ENCODE assay signal across 10 cellular contexts in genomic region chr17:13562271-13562800, GRCh38. TPM values are rescaled to one million over a fixed set of nuclear protein-coding genes. Genes with fewer than 3 reads are reported as not detected.
A peak's percentile ranks its signal among the peaks of the same experiment; 100 is the strongest.
DNase-seq lines count a peak whose midpoint lies in the region; ATAC-seq and TF ChIP-seq lines count a peak whose summit lies in the region.
"Had no signal": no experiment of that assay in that cellular context is flagged by ENCODE, and none has a peak within 500 bp of the region (broad histone marks: within the 10 kb centered on the region; RNA-seq: fewer than 3 reads in every experiment).

No MANE protein-coding gene starts in this region.

- ATAC-seq in PC-3 = peak; percentile 59
- no peak for ATAC-seq in HG03097 (IDR thresholded peaks at IDR 0.05; ENCODE audit: low FRiP score, unreplicated experiment)
- no peak for ATAC-seq in GM21619 (IDR thresholded peaks at IDR 0.05; ENCODE audit: unreplicated experiment)

- H3K27ac ChIP-seq in PC-3 (ENCODE audit: low read length) (peak overlapping the region; percentile 71), epithelial cell of prostate (no peak overlapping the region)

- H3K36me3 ChIP-seq in PC-3 (ENCODE audit: low read depth, low read length) = peaks cover 3% of the 10 kb centered on the region; the same call in 1 of the 2 replicates

- no peak for TF ChIP-seq CTCF in PC-3 (conservative IDR thresholded peaks at IDR 0.05; ENCODE audit: low read depth, low read length)

- peak overlapping the region; percentile 71 for H2AFZ ChIP-seq in PC-3 (ENCODE audit: low read length)

- H4K20me1 ChIP-seq in PC-3 (ENCODE audit: low read length) = no peaks in the 10 kb centered on the region

- peaks cover 32% of the 10 kb centered on the region for H3K4me1 ChIP-seq in PC-3 (ENCODE audit: insufficient read depth, low read length)

- H3K9me2 ChIP-seq in PC-3 (replicated peaks; ENCODE audit: low read length) = no peaks in the 10 kb centered on the region

- CTCF ChIA-PET in PC-3 (lab: Charles Lee) = no interaction called here

- H3K4me3 ChIP-seq in PC-3 (ENCODE audit: low read length) = peak overlapping the region; percentile 62

- H3K9ac ChIP-seq in PC-3 (ENCODE audit: low read length) = peak overlapping the region; percentile 19; the same call in 1 of the 2 replicates

- H3K9me3 ChIP-seq in PC-3 (ENCODE audit: low read length) = peaks cover 5% of the 10 kb centered on the region

- DNase-seq in EL (peak; percentile 93), PC-3 (peak; percentile 90), epithelial cell of prostate (ENCODE audit: low read depth, low spot score) (peak; percentile 57), non-pigmented ciliary epithelial cell (ENCODE audit: low read depth) (peak; percentile 90), COR-L47 (lab: John Stamatoyannopoulos, UW) (no peak), DMS153 (lab: John Stamatoyannopoulos, UW) (no peak)
- DNase-seq: activated CD8-positive, alpha-beta memory T cell treated with anti-CD3 and anti-CD28 coated beads, Interleukin-2, amount 50 U/mL, for 4 hours; NCI-H82 had no signal

- intact Hi-C loops in PC-3 (cut with micrococcal nuclease) = no loop called here

- no peaks in the 10 kb centered on the region for H3F3A ChIP-seq in PC-3 (ENCODE audit: low read length, unreplicated experiment)

- peak overlapping the region; percentile 81 for H3K4me2 ChIP-seq in PC-3 (ENCODE audit: low read length)

- POLR2A ChIA-PET in PC-3 (lab: Charles Lee; ENCODE audit: unreplicated experiment) = no interaction called here

- BruUV-seq in PC-3 (replicated peaks; lab: Mats Ljungman, UMichigan) = no TSS peak

- H3K79me2 ChIP-seq in PC-3 (ENCODE audit: low read length) = peaks cover 24% of the 10 kb centered on the region

- no peaks in the 10 kb centered on the region for H3K27me3 ChIP-seq in PC-3 (ENCODE audit: low read length)

RNA-seq across cellular contexts. Expression of gene HS3ST3A1, which starts 39.4 kb away (rescaled TPM):
- 47.6 and 65.4 TPM in 2 replicates for total RNA-seq in PC-3 (2014; rRNA removed)

Comparison
In these comparisons a context has a peak if more than half of its experiments do, and no peak if none do; other contexts are left out.
1. DNase-seq: peak in EL (single experiment), PC-3 (single experiment), epithelial cell of prostate (single experiment) and non-pigmented ciliary epithelial cell (single experiment); none in COR-L47 (single experiment) and DMS153 (single experiment).